In the genomic region with DNA sequence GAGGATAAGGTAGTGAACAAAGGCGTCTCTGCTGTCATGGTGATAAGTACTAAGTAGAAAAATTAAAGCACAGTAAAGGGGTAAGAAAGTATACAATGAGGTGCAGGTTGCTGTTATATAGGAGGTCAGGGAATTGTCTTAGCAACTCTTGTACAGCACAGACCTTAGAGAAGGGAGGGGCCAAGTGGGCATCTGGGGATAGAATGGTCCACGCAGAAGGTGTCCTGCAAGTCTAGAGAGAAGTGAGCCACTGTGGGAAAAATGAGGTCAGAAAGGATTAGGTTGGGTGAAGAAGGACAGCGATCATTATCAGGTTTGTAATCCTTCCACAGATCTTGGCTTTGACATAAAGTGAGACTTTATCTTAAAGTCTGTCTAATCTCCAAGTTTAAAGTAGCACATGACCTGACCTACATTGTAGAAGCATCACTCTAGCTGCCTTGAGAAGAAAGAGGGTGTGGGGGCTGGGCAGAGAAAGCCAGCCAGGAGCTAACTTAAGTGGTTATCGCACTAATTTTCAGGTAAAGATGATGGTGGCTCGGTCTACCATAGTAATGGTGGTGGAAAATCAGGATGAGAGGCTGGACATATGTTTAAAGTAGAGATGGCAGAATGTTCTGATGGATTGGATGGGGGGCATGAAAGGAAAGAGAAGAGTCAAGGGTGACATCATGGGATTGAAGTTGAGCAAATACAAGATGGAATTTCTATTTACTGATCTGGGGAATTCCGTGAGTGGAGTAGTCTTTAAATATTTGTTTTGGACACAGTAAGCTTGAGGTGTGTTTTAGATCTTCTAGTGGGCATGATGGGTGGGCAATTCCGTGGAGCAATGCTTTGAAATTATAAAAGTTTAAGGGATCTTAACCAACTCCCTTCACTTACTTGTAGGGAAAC, we compare ENCODE assay signal across 1 cellular context.
TF ChIP-seq lines count a peak whose summit lies in the region.

No MANE protein-coding gene starts in this region.

TF ChIP-seq in HepG2, 621 proteins besides CTCF, POLR2A, EP300 and RAD21 (continued from another document and continues in another):
- TF ChIP-seq, protein P1, sequence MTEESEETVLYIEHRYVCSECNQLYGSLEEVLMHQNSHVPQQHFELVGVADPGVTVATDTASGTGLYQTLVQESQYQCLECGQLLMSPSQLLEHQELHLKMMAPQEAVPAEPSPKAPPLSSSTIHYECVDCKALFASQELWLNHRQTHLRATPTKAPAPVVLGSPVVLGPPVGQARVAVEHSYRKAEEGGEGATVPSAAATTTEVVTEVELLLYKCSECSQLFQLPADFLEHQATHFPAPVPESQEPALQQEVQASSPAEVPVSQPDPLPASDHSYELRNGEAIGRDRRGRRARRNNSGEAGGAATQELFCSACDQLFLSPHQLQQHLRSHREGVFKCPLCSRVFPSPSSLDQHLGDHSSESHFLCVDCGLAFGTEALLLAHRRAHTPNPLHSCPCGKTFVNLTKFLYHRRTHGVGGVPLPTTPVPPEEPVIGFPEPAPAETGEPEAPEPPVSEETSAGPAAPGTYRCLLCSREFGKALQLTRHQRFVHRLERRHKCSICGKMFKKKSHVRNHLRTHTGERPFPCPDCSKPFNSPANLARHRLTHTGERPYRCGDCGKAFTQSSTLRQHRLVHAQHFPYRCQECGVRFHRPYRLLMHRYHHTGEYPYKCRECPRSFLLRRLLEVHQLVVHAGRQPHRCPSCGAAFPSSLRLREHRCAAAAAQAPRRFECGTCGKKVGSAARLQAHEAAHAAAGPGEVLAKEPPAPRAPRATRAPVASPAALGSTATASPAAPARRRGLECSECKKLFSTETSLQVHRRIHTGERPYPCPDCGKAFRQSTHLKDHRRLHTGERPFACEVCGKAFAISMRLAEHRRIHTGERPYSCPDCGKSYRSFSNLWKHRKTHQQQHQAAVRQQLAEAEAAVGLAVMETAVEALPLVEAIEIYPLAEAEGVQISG (CRISPR knock-in tag; IDR thresholded peaks at IDR 0.05), result no peak
- no peak for TF ChIP-seq SNAPC2 (CRISPR knock-in tag; IDR thresholded peaks at IDR 0.05)
- no peak for TF ChIP-seq MATR3 (CRISPR knock-in tag; IDR thresholded peaks at IDR 0.05)
- no peak for TF ChIP-seq ZC3H13 (CRISPR knock-in tag; IDR thresholded peaks at IDR 0.05)
- TF ChIP-seq ZBTB8A (CRISPR knock-in tag; IDR thresholded peaks at IDR 0.05; ENCODE audit: borderline replicate concordance, low read depth), result no peak
- TF ChIP-seq NCOR1 (IDR thresholded peaks at IDR 0.05; ENCODE audit: borderline replicate concordance, low read length), result peak; percentile 53; the same call in 1 of the 2 replicates
- no peak for TF ChIP-seq HIVEP1 (CRISPR knock-in tag; IDR thresholded peaks at IDR 0.05)
- TF ChIP-seq, protein P2, sequence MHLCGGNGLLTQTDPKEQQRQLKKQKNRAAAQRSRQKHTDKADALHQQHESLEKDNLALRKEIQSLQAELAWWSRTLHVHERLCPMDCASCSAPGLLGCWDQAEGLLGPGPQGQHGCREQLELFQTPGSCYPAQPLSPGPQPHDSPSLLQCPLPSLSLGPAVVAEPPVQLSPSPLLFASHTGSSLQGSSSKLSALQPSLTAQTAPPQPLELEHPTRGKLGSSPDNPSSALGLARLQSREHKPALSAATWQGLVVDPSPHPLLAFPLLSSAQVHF (CRISPR knock-in tag; IDR thresholded peaks at IDR 0.05), result no peak
- TF ChIP-seq PHF21A (CRISPR knock-in tag; IDR thresholded peaks at IDR 0.05), result 0 out of 2 replicates have a peak, but pooled peaks have one; percentile 20
- no peak for TF ChIP-seq ZNF224 (CRISPR knock-in tag; IDR thresholded peaks at IDR 0.05)
- peak; percentile 93 for TF ChIP-seq POGZ (CRISPR knock-in tag; IDR thresholded peaks at IDR 0.05)
- no peak for TF ChIP-seq SKI (IDR thresholded peaks at IDR 0.05; ENCODE audit: partially characterized antibody)
- TF ChIP-seq, protein P3, sequence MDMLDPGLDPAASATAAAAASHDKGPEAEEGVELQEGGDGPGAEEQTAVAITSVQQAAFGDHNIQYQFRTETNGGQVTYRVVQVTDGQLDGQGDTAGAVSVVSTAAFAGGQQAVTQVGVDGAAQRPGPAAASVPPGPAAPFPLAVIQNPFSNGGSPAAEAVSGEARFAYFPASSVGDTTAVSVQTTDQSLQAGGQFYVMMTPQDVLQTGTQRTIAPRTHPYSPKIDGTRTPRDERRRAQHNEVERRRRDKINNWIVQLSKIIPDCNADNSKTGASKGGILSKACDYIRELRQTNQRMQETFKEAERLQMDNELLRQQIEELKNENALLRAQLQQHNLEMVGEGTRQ (IDR thresholded peaks at IDR 0.05; ENCODE audit: low read depth, low read length), result no peak
- TF ChIP-seq, protein P3 (CRISPR knock-in tag; IDR thresholded peaks at IDR 0.05; ENCODE audit: borderline replicate concordance), result no peak
- TF ChIP-seq AHR (CRISPR knock-in tag; IDR thresholded peaks at IDR 0.05), result no peak
- TF ChIP-seq, protein P4, sequence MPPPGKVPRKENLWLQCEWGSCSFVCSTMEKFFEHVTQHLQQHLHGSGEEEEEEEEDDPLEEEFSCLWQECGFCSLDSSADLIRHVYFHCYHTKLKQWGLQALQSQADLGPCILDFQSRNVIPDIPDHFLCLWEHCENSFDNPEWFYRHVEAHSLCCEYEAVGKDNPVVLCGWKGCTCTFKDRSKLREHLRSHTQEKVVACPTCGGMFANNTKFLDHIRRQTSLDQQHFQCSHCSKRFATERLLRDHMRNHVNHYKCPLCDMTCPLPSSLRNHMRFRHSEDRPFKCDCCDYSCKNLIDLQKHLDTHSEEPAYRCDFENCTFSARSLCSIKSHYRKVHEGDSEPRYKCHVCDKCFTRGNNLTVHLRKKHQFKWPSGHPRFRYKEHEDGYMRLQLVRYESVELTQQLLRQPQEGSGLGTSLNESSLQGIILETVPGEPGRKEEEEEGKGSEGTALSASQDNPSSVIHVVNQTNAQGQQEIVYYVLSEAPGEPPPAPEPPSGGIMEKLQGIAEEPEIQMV (CRISPR knock-in tag; IDR thresholded peaks at IDR 0.05; ENCODE audit: low read depth), result no peak
- TF ChIP-seq ZNF737 (CRISPR knock-in tag; IDR thresholded peaks at IDR 0.05; ENCODE audit: borderline replicate concordance), result no peak
- no peak for TF ChIP-seq ZNF232 (CRISPR knock-in tag; IDR thresholded peaks at IDR 0.05; ENCODE audit: borderline replicate concordance)
- TF ChIP-seq ZNF883 (CRISPR knock-in tag; IDR thresholded peaks at IDR 0.05; ENCODE audit: not compliant biosample characterization), result no peak
- TF ChIP-seq DMAP1 (CRISPR knock-in tag; IDR thresholded peaks at IDR 0.05), result no peak
- TF ChIP-seq ASH2L (IDR thresholded peaks at IDR 0.05; ENCODE audit: insufficient read length, low read depth, low read length), result no peak
- TF ChIP-seq ZNF709 (CRISPR knock-in tag; IDR thresholded peaks at IDR 0.05), result no peak
- TF ChIP-seq, protein P5, sequence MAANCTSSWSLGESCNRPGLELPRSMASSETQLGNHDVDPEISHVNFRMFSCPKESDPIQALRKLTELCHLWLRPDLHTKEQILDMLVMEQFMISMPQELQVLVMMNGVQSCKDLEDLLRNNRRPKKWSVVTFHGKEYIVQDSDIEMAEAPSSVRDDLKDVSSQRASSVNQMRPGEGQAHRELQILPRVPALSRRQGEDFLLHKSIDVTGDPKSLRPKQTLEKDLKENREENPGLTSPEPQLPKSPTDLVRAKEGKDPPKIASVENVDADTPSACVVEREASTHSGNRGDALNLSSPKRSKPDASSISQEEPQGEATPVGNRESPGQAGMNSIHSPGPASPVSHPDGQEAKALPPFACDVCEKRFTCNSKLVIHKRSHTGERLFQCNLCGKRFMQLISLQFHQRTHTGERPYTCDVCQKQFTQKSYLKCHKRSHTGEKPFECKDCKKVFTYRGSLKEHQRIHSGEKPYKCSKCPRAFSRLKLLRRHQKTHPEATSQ (CRISPR knock-in tag; IDR thresholded peaks at IDR 0.05; ENCODE audit: borderline replicate concordance), result no peak
- TF ChIP-seq NR2C2 (CRISPR knock-in tag; IDR thresholded peaks at IDR 0.05; ENCODE audit: borderline replicate concordance), result 0 out of 2 replicates have a peak, but pooled peaks have one; percentile 16
- no peak for TF ChIP-seq ZNF333 (CRISPR knock-in tag; IDR thresholded peaks at IDR 0.05; ENCODE audit: borderline replicate concordance)
- peak; percentile 64; the same call in 1 of the 2 replicates for TF ChIP-seq FOXO1 (CRISPR knock-in tag; IDR thresholded peaks at IDR 0.05)
- TF ChIP-seq PITX1 (CRISPR knock-in tag; IDR thresholded peaks at IDR 0.05), result peak; percentile 71
- TF ChIP-seq ZNF292 (CRISPR knock-in tag; IDR thresholded peaks at IDR 0.05; ENCODE audit: borderline replicate concordance, low read depth), result no peak
- no peak for TF ChIP-seq ZNF746 (CRISPR knock-in tag; IDR thresholded peaks at IDR 0.05)
- TF ChIP-seq, protein P6, sequence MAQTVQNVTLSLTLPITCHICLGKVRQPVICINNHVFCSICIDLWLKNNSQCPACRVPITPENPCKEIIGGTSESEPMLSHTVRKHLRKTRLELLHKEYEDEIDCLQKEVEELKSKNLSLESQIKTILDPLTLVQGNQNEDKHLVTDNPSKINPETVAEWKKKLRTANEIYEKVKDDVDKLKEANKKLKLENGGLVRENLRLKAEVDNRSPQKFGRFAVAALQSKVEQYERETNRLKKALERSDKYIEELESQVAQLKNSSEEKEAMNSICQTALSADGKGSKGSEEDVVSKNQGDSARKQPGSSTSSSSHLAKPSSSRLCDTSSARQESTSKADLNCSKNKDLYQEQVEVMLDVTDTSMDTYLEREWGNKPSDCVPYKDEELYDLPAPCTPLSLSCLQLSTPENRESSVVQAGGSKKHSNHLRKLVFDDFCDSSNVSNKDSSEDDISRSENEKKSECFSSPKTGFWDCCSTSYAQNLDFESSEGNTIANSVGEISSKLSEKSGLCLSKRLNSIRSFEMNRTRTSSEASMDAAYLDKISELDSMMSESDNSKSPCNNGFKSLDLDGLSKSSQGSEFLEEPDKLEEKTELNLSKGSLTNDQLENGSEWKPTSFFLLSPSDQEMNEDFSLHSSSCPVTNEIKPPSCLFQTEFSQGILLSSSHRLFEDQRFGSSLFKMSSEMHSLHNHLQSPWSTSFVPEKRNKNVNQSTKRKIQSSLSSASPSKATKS (CRISPR knock-in tag; IDR thresholded peaks at IDR 0.05), result no peak
- TF ChIP-seq SP140L (CRISPR knock-in tag; IDR thresholded peaks at IDR 0.05; ENCODE audit: borderline replicate concordance), result no peak
- no peak for TF ChIP-seq PHF8 (CRISPR knock-in tag; IDR thresholded peaks at IDR 0.05)
- TF ChIP-seq STAT5B (CRISPR knock-in tag; IDR thresholded peaks at IDR 0.05), result no peak
- TF ChIP-seq, protein P7, sequence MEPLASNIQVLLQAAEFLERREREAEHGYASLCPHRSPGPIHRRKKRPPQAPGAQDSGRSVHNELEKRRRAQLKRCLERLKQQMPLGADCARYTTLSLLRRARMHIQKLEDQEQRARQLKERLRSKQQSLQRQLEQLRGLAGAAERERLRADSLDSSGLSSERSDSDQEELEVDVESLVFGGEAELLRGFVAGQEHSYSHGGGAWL (CRISPR knock-in tag; IDR thresholded peaks at IDR 0.05), result no peak
- no peak for TF ChIP-seq ESRRA (CRISPR knock-in tag; IDR thresholded peaks at IDR 0.05; ENCODE audit: low read depth)
- no peak for TF ChIP-seq TBL1XR1 (IDR thresholded peaks at IDR 0.05; ENCODE audit: borderline replicate concordance, low read length, partially characterized antibody)
- peak; percentile 17; the same call in 1 of the 2 replicates for TF ChIP-seq ZNF124 (CRISPR knock-in tag; IDR thresholded peaks at IDR 0.05)
- TF ChIP-seq, protein P8, sequence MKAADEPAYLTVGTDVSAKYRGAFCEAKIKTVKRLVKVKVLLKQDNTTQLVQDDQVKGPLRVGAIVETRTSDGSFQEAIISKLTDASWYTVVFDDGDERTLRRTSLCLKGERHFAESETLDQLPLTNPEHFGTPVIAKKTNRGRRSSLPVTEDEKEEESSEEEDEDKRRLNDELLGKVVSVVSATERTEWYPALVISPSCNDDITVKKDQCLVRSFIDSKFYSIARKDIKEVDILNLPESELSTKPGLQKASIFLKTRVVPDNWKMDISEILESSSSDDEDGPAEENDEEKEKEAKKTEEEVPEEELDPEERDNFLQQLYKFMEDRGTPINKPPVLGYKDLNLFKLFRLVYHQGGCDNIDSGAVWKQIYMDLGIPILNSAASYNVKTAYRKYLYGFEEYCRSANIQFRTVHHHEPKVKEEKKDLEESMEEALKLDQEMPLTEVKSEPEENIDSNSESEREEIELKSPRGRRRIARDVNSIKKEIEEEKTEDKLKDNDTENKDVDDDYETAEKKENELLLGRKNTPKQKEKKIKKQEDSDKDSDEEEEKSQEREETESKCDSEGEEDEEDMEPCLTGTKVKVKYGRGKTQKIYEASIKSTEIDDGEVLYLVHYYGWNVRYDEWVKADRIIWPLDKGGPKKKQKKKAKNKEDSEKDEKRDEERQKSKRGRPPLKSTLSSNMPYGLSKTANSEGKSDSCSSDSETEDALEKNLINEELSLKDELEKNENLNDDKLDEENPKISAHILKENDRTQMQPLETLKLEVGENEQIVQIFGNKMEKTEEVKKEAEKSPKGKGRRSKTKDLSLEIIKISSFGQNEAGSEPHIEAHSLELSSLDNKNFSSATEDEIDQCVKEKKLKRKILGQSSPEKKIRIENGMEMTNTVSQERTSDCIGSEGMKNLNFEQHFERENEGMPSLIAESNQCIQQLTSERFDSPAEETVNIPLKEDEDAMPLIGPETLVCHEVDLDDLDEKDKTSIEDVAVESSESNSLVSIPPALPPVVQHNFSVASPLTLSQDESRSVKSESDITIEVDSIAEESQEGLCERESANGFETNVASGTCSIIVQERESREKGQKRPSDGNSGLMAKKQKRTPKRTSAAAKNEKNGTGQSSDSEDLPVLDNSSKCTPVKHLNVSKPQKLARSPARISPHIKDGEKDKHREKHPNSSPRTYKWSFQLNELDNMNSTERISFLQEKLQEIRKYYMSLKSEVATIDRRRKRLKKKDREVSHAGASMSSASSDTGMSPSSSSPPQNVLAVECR (CRISPR knock-in tag; IDR thresholded peaks at IDR 0.05; ENCODE audit: borderline replicate concordance), result no peak
- no peak for TF ChIP-seq FOXM1 (CRISPR knock-in tag; IDR thresholded peaks at IDR 0.05)
- no peak for TF ChIP-seq ZNF572 (CRISPR knock-in tag; IDR thresholded peaks at IDR 0.05)
- peak; percentile 95 for TF ChIP-seq NFIC (IDR thresholded peaks at IDR 0.05; ENCODE audit: low read length)
- TF ChIP-seq NFKB2 (CRISPR knock-in tag; IDR thresholded peaks at IDR 0.05; ENCODE audit: borderline replicate concordance), result no peak
- TF ChIP-seq, protein P9, sequence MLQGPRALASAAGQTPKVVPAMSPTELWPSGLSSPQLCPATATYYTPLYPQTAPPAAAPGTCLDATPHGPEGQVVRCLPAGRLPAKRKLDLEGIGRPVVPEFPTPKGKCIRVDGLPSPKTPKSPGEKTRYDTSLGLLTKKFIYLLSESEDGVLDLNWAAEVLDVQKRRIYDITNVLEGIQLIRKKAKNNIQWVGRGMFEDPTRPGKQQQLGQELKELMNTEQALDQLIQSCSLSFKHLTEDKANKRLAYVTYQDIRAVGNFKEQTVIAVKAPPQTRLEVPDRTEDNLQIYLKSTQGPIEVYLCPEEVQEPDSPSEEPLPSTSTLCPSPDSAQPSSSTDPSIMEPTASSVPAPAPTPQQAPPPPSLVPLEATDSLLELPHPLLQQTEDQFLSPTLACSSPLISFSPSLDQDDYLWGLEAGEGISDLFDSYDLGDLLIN (CRISPR knock-in tag; IDR thresholded peaks at IDR 0.05; ENCODE audit: borderline replicate concordance), result no peak
- no peak for TF ChIP-seq IKZF4 (CRISPR knock-in tag; IDR thresholded peaks at IDR 0.05; ENCODE audit: borderline replicate concordance, low read depth, not compliant biosample characterization)
